Comparison of ENCODE assay signal across 1 cellular context in the genomic region with DNA sequence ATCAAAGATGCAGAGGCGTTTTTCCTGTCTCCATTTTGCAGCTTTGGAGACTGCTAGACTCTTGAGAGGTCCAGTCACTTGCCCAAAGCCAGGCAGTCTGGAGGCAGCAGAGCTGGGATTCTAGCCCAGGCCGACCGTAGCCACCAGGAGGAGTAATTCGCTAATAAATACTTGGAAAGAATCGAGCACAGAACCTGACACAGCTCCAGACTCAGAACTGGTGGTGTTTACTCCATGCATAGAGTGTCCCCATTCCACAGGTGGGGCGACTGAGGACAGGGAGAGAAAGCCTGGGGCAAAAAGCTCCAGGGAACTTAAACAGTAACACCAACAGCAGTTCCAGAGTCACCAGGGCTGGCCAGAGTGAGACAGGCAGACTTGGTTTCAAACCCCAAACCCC.
TF ChIP-seq lines count a peak whose summit lies in the region.

No MANE protein-coding gene starts in this region.

TF ChIP-seq in HCT116, 20 proteins besides CTCF, POLR2A, EP300 and RAD21 (continued from another document):
- TF ChIP-seq, protein P1, sequence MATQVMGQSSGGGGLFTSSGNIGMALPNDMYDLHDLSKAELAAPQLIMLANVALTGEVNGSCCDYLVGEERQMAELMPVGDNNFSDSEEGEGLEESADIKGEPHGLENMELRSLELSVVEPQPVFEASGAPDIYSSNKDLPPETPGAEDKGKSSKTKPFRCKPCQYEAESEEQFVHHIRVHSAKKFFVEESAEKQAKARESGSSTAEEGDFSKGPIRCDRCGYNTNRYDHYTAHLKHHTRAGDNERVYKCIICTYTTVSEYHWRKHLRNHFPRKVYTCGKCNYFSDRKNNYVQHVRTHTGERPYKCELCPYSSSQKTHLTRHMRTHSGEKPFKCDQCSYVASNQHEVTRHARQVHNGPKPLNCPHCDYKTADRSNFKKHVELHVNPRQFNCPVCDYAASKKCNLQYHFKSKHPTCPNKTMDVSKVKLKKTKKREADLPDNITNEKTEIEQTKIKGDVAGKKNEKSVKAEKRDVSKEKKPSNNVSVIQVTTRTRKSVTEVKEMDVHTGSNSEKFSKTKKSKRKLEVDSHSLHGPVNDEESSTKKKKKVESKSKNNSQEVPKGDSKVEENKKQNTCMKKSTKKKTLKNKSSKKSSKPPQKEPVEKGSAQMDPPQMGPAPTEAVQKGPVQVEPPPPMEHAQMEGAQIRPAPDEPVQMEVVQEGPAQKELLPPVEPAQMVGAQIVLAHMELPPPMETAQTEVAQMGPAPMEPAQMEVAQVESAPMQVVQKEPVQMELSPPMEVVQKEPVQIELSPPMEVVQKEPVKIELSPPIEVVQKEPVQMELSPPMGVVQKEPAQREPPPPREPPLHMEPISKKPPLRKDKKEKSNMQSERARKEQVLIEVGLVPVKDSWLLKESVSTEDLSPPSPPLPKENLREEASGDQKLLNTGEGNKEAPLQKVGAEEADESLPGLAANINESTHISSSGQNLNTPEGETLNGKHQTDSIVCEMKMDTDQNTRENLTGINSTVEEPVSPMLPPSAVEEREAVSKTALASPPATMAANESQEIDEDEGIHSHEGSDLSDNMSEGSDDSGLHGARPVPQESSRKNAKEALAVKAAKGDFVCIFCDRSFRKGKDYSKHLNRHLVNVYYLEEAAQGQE (IDR thresholded peaks at IDR 0.05; ENCODE audit: low read depth) = no peak
- TF ChIP-seq CEBPB (IDR thresholded peaks at IDR 0.05; ENCODE audit: low read depth) (no peak), EZH2 (IDR thresholded peaks at IDR 0.05) (no peak), POLR2AphosphoS5 (IDR thresholded peaks at IDR 0.05; ENCODE audit: low read depth, low read length) (no peak)
- TF ChIP-seq, protein P2, sequence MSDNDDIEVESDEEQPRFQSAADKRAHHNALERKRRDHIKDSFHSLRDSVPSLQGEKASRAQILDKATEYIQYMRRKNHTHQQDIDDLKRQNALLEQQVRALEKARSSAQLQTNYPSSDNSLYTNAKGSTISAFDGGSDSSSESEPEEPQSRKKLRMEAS (IDR thresholded peaks at IDR 0.05) = no peak
- TF ChIP-seq, protein P3, sequence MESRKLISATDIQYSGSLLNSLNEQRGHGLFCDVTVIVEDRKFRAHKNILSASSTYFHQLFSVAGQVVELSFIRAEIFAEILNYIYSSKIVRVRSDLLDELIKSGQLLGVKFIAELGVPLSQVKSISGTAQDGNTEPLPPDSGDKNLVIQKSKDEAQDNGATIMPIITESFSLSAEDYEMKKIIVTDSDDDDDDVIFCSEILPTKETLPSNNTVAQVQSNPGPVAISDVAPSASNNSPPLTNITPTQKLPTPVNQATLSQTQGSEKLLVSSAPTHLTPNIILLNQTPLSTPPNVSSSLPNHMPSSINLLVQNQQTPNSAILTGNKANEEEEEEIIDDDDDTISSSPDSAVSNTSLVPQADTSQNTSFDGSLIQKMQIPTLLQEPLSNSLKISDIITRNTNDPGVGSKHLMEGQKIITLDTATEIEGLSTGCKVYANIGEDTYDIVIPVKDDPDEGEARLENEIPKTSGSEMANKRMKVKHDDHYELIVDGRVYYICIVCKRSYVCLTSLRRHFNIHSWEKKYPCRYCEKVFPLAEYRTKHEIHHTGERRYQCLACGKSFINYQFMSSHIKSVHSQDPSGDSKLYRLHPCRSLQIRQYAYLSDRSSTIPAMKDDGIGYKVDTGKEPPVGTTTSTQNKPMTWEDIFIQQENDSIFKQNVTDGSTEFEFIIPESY (IDR thresholded peaks at IDR 0.05; ENCODE audit: extremely low read depth, insufficient replicate concordance, low read length) = no peak
TF ChIP-seq in HCT116: peak in this region for 0.
